ENCODE assay signal across 10 cellular contexts in genomic region chr1:30761312-30762151, GRCh38. TPM values are rescaled to one million over a fixed set of nuclear protein-coding genes. Genes with fewer than 3 reads are reported as not detected.
DNase-seq lines count a peak whose midpoint lies in the region; ATAC-seq and TF ChIP-seq lines count a peak whose summit lies in the region.
"Had no signal": no experiment of that assay in that cellular context is flagged by ENCODE, and none has a peak within 500 bp of the region (broad histone marks: within the 10 kb centered on the region; RNA-seq: fewer than 3 reads in every experiment).

No MANE protein-coding gene starts in this region.

- H3K27me3 ChIP-seq in GM06990 (replicated peaks; ENCODE audit: control insufficient read depth, insufficient read depth, low read length) (no peaks in the 10 kb centered on the region), Loucy (ENCODE audit: insufficient read depth, low read length, poor library complexity, severe bottlenecking) (peaks cover 3% of the 10 kb centered on the region), neural progenitor cell (no peaks in the 10 kb centered on the region)

- H3K27ac Mint-ChIP-seq in neural progenitor cell (peak overlapping the region; percentile 53), MCF 10A (ENCODE audit: low read depth, unreplicated experiment) (no peak overlapping the region)

- no peak overlapping the region for H3K27ac ChIP-seq in neural progenitor cell
- H3K27ac ChIP-seq: KMS-11 had no signal

- H3K4me1 Mint-ChIP-seq in neural progenitor cell (peaks cover 36% of the 10 kb centered on the region), MCF 10A (ENCODE audit: insufficient read depth, unreplicated experiment) (peaks cover 17% of the 10 kb centered on the region)

- CTCF ChIA-PET in MCF 10A (lab: Yijun Ruan, JAX): interaction anchor here (0.7 to 1.8 kb wide), 2 partner anchors 18 to 21 kb away, joined by 3 to 7 read pairs; no protein-coding TSS in a partner anchor

- H2AFZ ChIP-seq in Loucy (ENCODE audit: low read length): peak overlapping the region; percentile 24
- peak overlapping the region; percentile 9 for H2AFZ ChIP-seq in neural progenitor cell (replicated peaks)

- DNase-seq in GM06990 (ENCODE audit: extremely low read depth, insufficient read length) (no peak), astrocyte of the hippocampus (ENCODE audit: low read depth, low spot score) (peak; percentile 73), neural progenitor cell (ENCODE audit: low spot score) (no peak), NCI-H1930 (lab: John Stamatoyannopoulos, UW) (no peak), MCF 10A (ENCODE audit: unreplicated experiment) (no peak), NCI-H187 treated with DMSO at 0.1 percent for 48 hours (lab: John Stamatoyannopoulos, UW) (no peak)
- DNase-seq: HCEC 1CT had no signal

- H3K4me3 ChIP-seq in GM06990 (replicated peaks; ENCODE audit: low read depth, low read length): peak overlapping the region; percentile 51
- peak overlapping the region; percentile 2 for H3K4me3 ChIP-seq in Loucy (ENCODE audit: low read length, poor library complexity, severe bottlenecking)
- no peak overlapping the region for H3K4me3 ChIP-seq in neural progenitor cell

- TF ChIP-seq CTCF in GM06990 (IDR thresholded peaks at IDR 0.05; ENCODE audit: insufficient read depth, low read length, poor library complexity, severe bottlenecking): peak; percentile 19
- no peak for TF ChIP-seq CTCF in Loucy (conservative IDR thresholded peaks at IDR 0.05; ENCODE audit: low read length)
- TF ChIP-seq CTCF in neural progenitor cell (IDR thresholded peaks at IDR 0.05): no peak
- no peak for TF ChIP-seq CTCF in MCF 10A (IDR thresholded peaks at IDR 0.05; ENCODE audit: unreplicated experiment)

- H3K36me3 ChIP-seq in GM06990 (ENCODE audit: control insufficient read depth, insufficient read depth, low read length) (no peaks in the 10 kb centered on the region; the same call in 1 of the 2 replicates), Loucy (ENCODE audit: insufficient read depth, low read length) (no peaks in the 10 kb centered on the region), neural progenitor cell (no peaks in the 10 kb centered on the region)

- H3F3A ChIP-seq in Loucy (ENCODE audit: low read depth) (no peaks in the 10 kb centered on the region), neural progenitor cell (ENCODE audit: low read depth) (no peaks in the 10 kb centered on the region)

- no peaks in the 10 kb centered on the region for H4K20me1 ChIP-seq in Loucy (ENCODE audit: insufficient read depth, low read length, poor library complexity, severe bottlenecking)
- no peaks in the 10 kb centered on the region for H4K20me1 ChIP-seq in neural progenitor cell (ENCODE audit: low read depth)

- H3K4me3 Mint-ChIP-seq in neural progenitor cell: no peak overlapping the region
- H3K4me3 Mint-ChIP-seq in MCF 10A (ENCODE audit: unreplicated experiment): no peak overlapping the region

- H3K9me3 ChIP-seq in Loucy (ENCODE audit: insufficient read depth, low read depth, low read length) (no peaks in the 10 kb centered on the region), neural progenitor cell (ENCODE audit: low read depth) (no peaks in the 10 kb centered on the region)

- H3K9me2 ChIP-seq in Loucy (replicated peaks; ENCODE audit: low read depth, low read length): no peaks in the 10 kb centered on the region

- H3K27me3 Mint-ChIP-seq in neural progenitor cell (ENCODE audit: insufficient read depth, low read depth) (peaks cover 3% of the 10 kb centered on the region), MCF 10A (ENCODE audit: insufficient read depth, unreplicated experiment) (no peaks in the 10 kb centered on the region)

- H3K4me2 ChIP-seq in Loucy (ENCODE audit: low read depth, low read length, poor library complexity, severe bottlenecking) (peak overlapping the region; percentile 23), neural progenitor cell (no peak overlapping the region)

- intact Hi-C loops in MCF 10A (cut with micrococcal nuclease): no loop called here

- no peaks in the 10 kb centered on the region for H3K36me3 Mint-ChIP-seq in neural progenitor cell
- H3K36me3 Mint-ChIP-seq in MCF 10A (ENCODE audit: insufficient read depth, unreplicated experiment): peaks cover 7% of the 10 kb centered on the region

- H3K79me2 ChIP-seq in Loucy (ENCODE audit: insufficient read depth, low read length): peaks cover 15% of the 10 kb centered on the region
- no peaks in the 10 kb centered on the region for H3K79me2 ChIP-seq in neural progenitor cell (ENCODE audit: low read depth)

- peak overlapping the region; percentile 45 for H3K9ac ChIP-seq in Loucy (ENCODE audit: low read depth, low read length, poor library complexity, severe bottlenecking)
- H3K9ac ChIP-seq in neural progenitor cell: peak overlapping the region; percentile 0
- H3K9ac ChIP-seq: KMS-11 had no signal

- H3K9me3 Mint-ChIP-seq in neural progenitor cell: peaks cover 5% of the 10 kb centered on the region
- H3K9me3 Mint-ChIP-seq in MCF 10A (ENCODE audit: unreplicated experiment): no peaks in the 10 kb centered on the region

- H3K4me1 ChIP-seq in Loucy (ENCODE audit: insufficient read depth, low read length, poor library complexity, severe bottlenecking): peaks cover 55% of the 10 kb centered on the region
- peaks cover 19% of the 10 kb centered on the region for H3K4me1 ChIP-seq in neural progenitor cell

- POLR2A ChIA-PET in MCF 10A (lab: Yijun Ruan, JAX): interaction anchor here (0.6 to 1.6 kb wide), 4 partner anchors 10 to 17 kb away, joined by 3 to 7 read pairs (median 5); no protein-coding TSS in a partner anchor

- no TSS peak for BruUV-seq in MCF 10A (replicated peaks; lab: Mats Ljungman, UMichigan)

- no peak for ATAC-seq in HG03196 (IDR thresholded peaks at IDR 0.05; ENCODE audit: unreplicated experiment)

RNA-seq across cellular contexts. Expression of gene LAPTM5, which starts 4.0 kb away (rescaled TPM):
- total RNA-seq in neural progenitor cell (ENCODE audit: low replicate concordance): not detected in 2 replicates
- total RNA-seq in MCF 10A (2022): 15.9 and 21.6 TPM in 2 replicates

RNA-seq across cellular contexts. Expression of gene MATN1, which starts 38.1 kb away (rescaled TPM):
- total RNA-seq in neural progenitor cell (ENCODE audit: low replicate concordance) (0.09 TPM in 1 of 2 replicates, not detected in the other), MCF 10A (2022) (0.32 and 0.47 TPM in 2 replicates)

Comparison
In these comparisons a context has a peak if more than half of its experiments do, and no peak if none do; other contexts are left out.
1. RNA of gene LAPTM5, which starts 4.0 kb away (total RNA-seq): 15.9 to 21.6 TPM in MCF 10A; not detected in neural progenitor cell; every median in the first group is over 10 times any median in the second.